In the genomic region with DNA sequence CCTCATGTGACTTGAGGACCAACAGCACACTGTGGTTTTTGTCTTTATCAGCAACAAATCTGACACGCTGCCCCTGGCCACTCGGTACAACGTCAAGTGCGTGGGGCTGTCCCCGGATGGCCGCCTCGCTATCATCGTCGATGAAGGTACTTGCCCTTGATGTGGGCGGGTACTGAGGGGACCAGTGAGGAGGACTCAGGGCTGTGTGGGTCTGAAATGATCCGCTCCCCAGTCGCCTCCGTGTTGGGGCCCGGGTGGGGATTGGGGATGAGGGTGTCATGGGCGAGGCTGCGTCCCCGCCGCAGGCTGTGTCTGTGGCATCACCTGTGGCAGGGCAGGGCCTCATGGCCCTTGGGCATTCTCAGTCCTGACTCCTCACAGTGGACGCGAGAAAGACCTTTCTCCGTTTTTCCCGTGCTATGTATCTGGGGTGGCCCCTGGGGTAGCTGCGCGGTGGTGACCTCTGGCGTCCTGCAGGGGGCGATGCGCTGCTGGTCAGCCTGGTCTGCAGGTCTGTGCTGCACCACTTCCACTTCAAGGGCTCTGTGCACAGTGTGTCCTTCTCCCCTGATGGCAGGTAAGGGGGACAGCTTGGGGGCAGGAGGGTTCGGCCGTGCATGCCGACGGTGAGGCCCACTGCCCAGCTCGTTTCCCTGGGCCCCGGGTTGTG, we compare ENCODE assay signal across 8 cellular contexts. TPM values are rescaled to one million over a fixed set of nuclear protein-coding genes. Genes with fewer than 3 reads are reported as not detected.
DNase-seq lines count a peak whose midpoint lies in the region; ATAC-seq, FAIRE-seq and TF ChIP-seq lines count a peak whose summit lies in the region.
"Not testable (repeated sequence)": the region's sequence is repeated elsewhere in the genome, so short reads cannot be mapped to it uniquely, and the experiment has no call there.

No MANE protein-coding gene starts in this region.

- peak; percentile 28 for DNase-seq in BE2C
- DNase-seq in HFFc6; MCF 10A (ENCODE audit: unreplicated experiment); HepG2 (ENCODE audit: low spot score); stimulated activated naive CD8-positive, alpha-beta T cell treated with anti-CD3 and anti-CD28 coated beads, Interleukin-15, amount 100 ng/mL, for 72 hours: not testable (repeated sequence)
- DNase-seq in activated CD4-positive, alpha-beta T cell treated with anti-CD3 and anti-CD28 coated beads, Interleukin-2, amount 10 ng/mL, durations not matched to agents 7 days and 5 days: peak; percentile 24
- DNase-seq in activated CD8-positive, alpha-beta memory T cell treated with anti-CD3 and anti-CD28 coated beads, Interleukin-2, amount 50 U/mL, for 4 hours: peak; percentile 19

- not testable (repeated sequence) for H3K27ac ChIP-seq in HepG2 (ENCODE audit: extremely low read length, insufficient read depth, low read length)

- TF ChIP-seq RAD21 in HepG2 (CRISPR knock-in tag; IDR thresholded peaks at IDR 0.05): not testable (repeated sequence)

- not testable (repeated sequence) for H3K4me1 ChIP-seq in BE2C; HepG2 (ENCODE audit: insufficient read depth, low read length)

- not testable (repeated sequence) for H3K27me3 Mint-ChIP-seq in HFFc6 (ENCODE audit: insufficient read depth); activated CD4-positive, alpha-beta T cell treated with anti-CD3 and anti-CD28 coated beads, Interleukin-2, amount 10 ng/mL, durations not matched to agents 7 days and 5 days; MCF 10A (ENCODE audit: insufficient read depth, unreplicated experiment); stimulated activated naive CD8-positive, alpha-beta T cell treated with anti-CD3 and anti-CD28 coated beads, Interleukin-15, amount 100 ng/mL, for 72 hours

- ATAC-seq in HepG2: peak; percentile 67
- peak; percentile 52 for ATAC-seq in stimulated activated naive CD8-positive, alpha-beta T cell treated with anti-CD3 and anti-CD28 coated beads, Interleukin-15, amount 100 ng/mL, for 72 hours

- FAIRE-seq in HepG2 (lab: Jason Lieb, UNC): not testable (repeated sequence)

- not testable (repeated sequence) for H3K4me2 ChIP-seq in HepG2 (ENCODE audit: low read depth, low read length)

- not testable (repeated sequence) for H3K9me3 ChIP-seq in BE2C; HepG2 (ENCODE audit: low read length)

- H3K9me3 Mint-ChIP-seq in HFFc6; activated CD4-positive, alpha-beta T cell treated with anti-CD3 and anti-CD28 coated beads, Interleukin-2, amount 10 ng/mL, durations not matched to agents 7 days and 5 days; MCF 10A (ENCODE audit: unreplicated experiment); stimulated activated naive CD8-positive, alpha-beta T cell treated with anti-CD3 and anti-CD28 coated beads, Interleukin-15, amount 100 ng/mL, for 72 hours: not testable (repeated sequence)

- intact Hi-C loops in MCF 10A (cut with micrococcal nuclease); HepG2 (cut with micrococcal nuclease; ENCODE audit: unreplicated experiment): not testable (repeated sequence)

- H3K27me3 ChIP-seq in BE2C; HepG2 (ENCODE audit: control insufficient read depth in 1 of 2, insufficient read depth in 2 of 2, low read length in 2 of 2): not testable (repeated sequence)

- not testable (repeated sequence) for H4K20me1 ChIP-seq in HepG2 (ENCODE audit: insufficient read depth, low read length)

- TF ChIP-seq POLR2A in HepG2 (IDR thresholded peaks at IDR 0.05; ENCODE audit: insufficient read depth in 1 of 2, low read depth in 2 of 2, low read length in 2 of 2): not testable (repeated sequence)

- H2AFZ ChIP-seq in HepG2 (ENCODE audit: low read length): not testable (repeated sequence)

- not testable (repeated sequence) for BruUV-seq in MCF 10A (replicated peaks; lab: Mats Ljungman, UMichigan); HepG2 (replicated peaks; lab: Mats Ljungman, UMichigan)

- H3K9ac ChIP-seq in HepG2 (ENCODE audit: insufficient read depth, low read depth, low read length): not testable (repeated sequence)

- H3K4me1 Mint-ChIP-seq in HFFc6 (ENCODE audit: low read depth); activated CD4-positive, alpha-beta T cell treated with anti-CD3 and anti-CD28 coated beads, Interleukin-2, amount 10 ng/mL, durations not matched to agents 7 days and 5 days; MCF 10A (ENCODE audit: insufficient read depth, unreplicated experiment); stimulated activated naive CD8-positive, alpha-beta T cell treated with anti-CD3 and anti-CD28 coated beads, Interleukin-15, amount 100 ng/mL, for 72 hours: not testable (repeated sequence)

- not testable (repeated sequence) for H3K4me3 Mint-ChIP-seq in HFFc6; activated CD4-positive, alpha-beta T cell treated with anti-CD3 and anti-CD28 coated beads, Interleukin-2, amount 10 ng/mL, durations not matched to agents 7 days and 5 days; MCF 10A (ENCODE audit: unreplicated experiment); stimulated activated naive CD8-positive, alpha-beta T cell treated with anti-CD3 and anti-CD28 coated beads, Interleukin-15, amount 100 ng/mL, for 72 hours

- in situ Hi-C loops in HepG2 (cut with HindIII; ENCODE audit: extremely low pct_ligation_motif_present, low pct_unique_long_range_greater_than_20kb): not testable (repeated sequence)

- CTCF ChIA-PET in activated CD4-positive, alpha-beta T cell treated with anti-CD3 and anti-CD28 coated beads, Interleukin-2, amount 10 ng/mL, durations not matched to agents 7 days and 5 days (lab: Charles Lee); MCF 10A (lab: Yijun Ruan, JAX); HepG2 (lab: Yijun Ruan, JAX; ENCODE audit: low intra/inter-chr PET ratio, low total read pairs): not testable (repeated sequence)

- H3K4me3 ChIP-seq in BE2C (ENCODE audit: low read depth, low read length); HepG2 (replicated peaks in 1 of 3; ENCODE audit: insufficient read depth in 1 of 3, low read depth in 2 of 3, low read length in 3 of 3): not testable (repeated sequence)

- whole genome bisulfite sequencing in HepG2 (ENCODE audit: low lambda C conversion rate): no CpG with 5 or more reads among the region's 33 CpGs

- not testable (repeated sequence) for TF ChIP-seq EP300 in HepG2 (IDR thresholded peaks at IDR 0.05; ENCODE audit: low read depth in 2 of 2, low read length in 2 of 2); HepG2 (CRISPR knock-in tag; IDR thresholded peaks at IDR 0.05; ENCODE audit: borderline replicate concordance)

- POLR2A ChIA-PET in activated CD4-positive, alpha-beta T cell treated with anti-CD3 and anti-CD28 coated beads, Interleukin-2, amount 10 ng/mL, durations not matched to agents 7 days and 5 days (lab: Charles Lee); MCF 10A (lab: Yijun Ruan, JAX); HepG2 (lab: Yijun Ruan, JAX): not testable (repeated sequence)

- not testable (repeated sequence) for H3K27ac Mint-ChIP-seq in HFFc6; activated CD4-positive, alpha-beta T cell treated with anti-CD3 and anti-CD28 coated beads, Interleukin-2, amount 10 ng/mL, durations not matched to agents 7 days and 5 days; MCF 10A (ENCODE audit: low read depth, unreplicated experiment); stimulated activated naive CD8-positive, alpha-beta T cell treated with anti-CD3 and anti-CD28 coated beads, Interleukin-15, amount 100 ng/mL, for 72 hours

- H3K36me3 Mint-ChIP-seq in HFFc6 (ENCODE audit: low read depth); activated CD4-positive, alpha-beta T cell treated with anti-CD3 and anti-CD28 coated beads, Interleukin-2, amount 10 ng/mL, durations not matched to agents 7 days and 5 days (ENCODE audit: low read depth); MCF 10A (ENCODE audit: insufficient read depth, unreplicated experiment): not testable (repeated sequence)

- H3K79me2 ChIP-seq in HepG2 (ENCODE audit: insufficient read depth, low read length): not testable (repeated sequence)

- not testable (repeated sequence) for H3K36me3 ChIP-seq in BE2C; HepG2 (replicated peaks in 1 of 2; ENCODE audit: control insufficient read depth in 1 of 2, insufficient read depth in 2 of 2, low read length in 2 of 2)

- TF ChIP-seq CTCF in BE2C (IDR thresholded peaks at IDR 0.05; ENCODE audit: low read depth, low read length): 0 out of 2 replicates have a peak, but pooled peaks have one; percentile 4
- TF ChIP-seq CTCF in GM12872 (IDR thresholded peaks at IDR 0.05; ENCODE audit: insufficient read depth, low read depth, low read length): peak; percentile 14; the same call in 1 of the 3 replicates
- TF ChIP-seq CTCF in HFFc6 (IDR thresholded peaks at IDR 0.05): 0 out of 2 replicates have a peak, but pooled peaks have one; percentile 7
- TF ChIP-seq CTCF in MCF 10A (IDR thresholded peaks at IDR 0.05; ENCODE audit: unreplicated experiment): peak; percentile 6
- not testable (repeated sequence) for TF ChIP-seq CTCF in HepG2 (CRISPR knock-in tag; IDR thresholded peaks at IDR 0.05)

RNA-seq across cellular contexts. Expression of a gene that starts 6.6 kb away (rescaled TPM):
- polyA plus RNA-seq in BE2C (2012; ENCODE audit: insufficient read depth, insufficient read length, low read depth): 33.2 TPM
- total RNA-seq in HFFc6 (2021; fragmentation: NEBNext Ultra II Directional; extraction: Animal tissue kit (Norgen Biotek cat#: 25700)): 10 to 100 TPM; 13.7 to 20.0 (median 16.6) TPM
- total RNA-seq in activated CD4-positive, alpha-beta T cell treated with anti-CD3 and anti-CD28 coated beads, Interleukin-2, amount 10 ng/mL, durations not matched to agents 7 days and 5 days: 10 to 100 TPM; 24.2 to 29.0 TPM
- total RNA-seq in MCF 10A (2022): 11.2 and 16.5 TPM in 2 replicates
- total RNA-seq in HepG2 (2016; rRNA removed; fragmentation: Illumina TruSeq; extraction: Trizol): 17.0 and 17.7 TPM in 2 replicates
- total RNA-seq in HepG2 (2016; cell fraction: cytosol; rRNA removed; fragmentation: Illumina TruSeq; extraction: Trizol; ENCODE audit: low read depth): 3.0 and 3.7 TPM in 2 replicates
- total RNA-seq in HepG2 (2016; cell fraction: insoluble cytoplasmic fraction; rRNA removed; fragmentation: Illumina TruSeq; extraction: Trizol): 19.8 TPM in 2 replicates
- 4.1 and 5.3 TPM in 2 replicates for total RNA-seq in HepG2 (2016; cell fraction: membrane; rRNA removed; fragmentation: Illumina TruSeq; extraction: Trizol)
- total RNA-seq in HepG2 (2016; cell fraction: nucleus; rRNA removed; fragmentation: Illumina TruSeq; extraction: Trizol): 10.7 and 12.9 TPM in 2 replicates
- 7.7 and 9.6 TPM in 2 replicates for polyA plus RNA-seq in HepG2 (2011; rRNA removed)
- 8.8 and 8.9 TPM in 2 replicates for polyA plus RNA-seq in HepG2 (2011; cell fraction: cytosol; rRNA removed)
- 16.7 and 17.7 TPM in 2 replicates for polyA plus RNA-seq in HepG2 (2011; cell fraction: nucleus; rRNA removed)
- polyA plus RNA-seq in HepG2 (2012): 7.5 and 10.4 TPM in 2 replicates
- polyA plus RNA-seq in HepG2 (2016; cell fraction: cytosol; fragmentation: Illumina TruSeq; extraction: Trizol; ENCODE audit: low read depth): 0.66 and 0.87 TPM in 2 replicates
- 9.5 and 12.0 TPM in 2 replicates for polyA plus RNA-seq in HepG2 (2016; cell fraction: insoluble cytoplasmic fraction; fragmentation: Illumina TruSeq; extraction: Trizol; ENCODE audit: low read depth)
- 0.99 and 1.2 TPM in 2 replicates for polyA plus RNA-seq in HepG2 (2016; cell fraction: membrane; fragmentation: Illumina TruSeq; extraction: Trizol; ENCODE audit: low read depth)
- polyA plus RNA-seq in HepG2 (2016; cell fraction: nucleus; fragmentation: Illumina TruSeq; extraction: Trizol; ENCODE audit: insufficient read depth, low read depth): 13.3 and 15.6 TPM in 2 replicates
- 18.7 and 28.7 TPM in 2 replicates for polyA minus RNA-seq in HepG2 (2011; rRNA and poly(A)+ RNA removed; ENCODE audit: low replicate concordance)
- polyA minus RNA-seq in HepG2 (2011; cell fraction: cytosol; rRNA and poly(A)+ RNA removed): 6.6 and 6.7 TPM in 2 replicates
- 12.1 and 13.9 TPM in 2 replicates for polyA minus RNA-seq in HepG2 (2011; cell fraction: nucleus; rRNA and poly(A)+ RNA removed)

RNA-seq across cellular contexts. Expression of a gene that starts 19.6 kb away (rescaled TPM):
- 74.7 TPM for polyA plus RNA-seq in BE2C (2012; ENCODE audit: insufficient read depth, insufficient read length, low read depth)
- 10 to 100 TPM; 13.1 to 17.5 (median 15.3) TPM for total RNA-seq in HFFc6 (2021; fragmentation: NEBNext Ultra II Directional; extraction: Animal tissue kit (Norgen Biotek cat#: 25700))
- 10 to 100 TPM; 41.7 to 50.2 TPM for total RNA-seq in activated CD4-positive, alpha-beta T cell treated with anti-CD3 and anti-CD28 coated beads, Interleukin-2, amount 10 ng/mL, durations not matched to agents 7 days and 5 days
- total RNA-seq in MCF 10A (2022) (29.7 and 34.4 TPM in 2 replicates), HepG2 (2016; rRNA removed; fragmentation: Illumina TruSeq; extraction: Trizol) (25.7 and 38.9 TPM in 2 replicates)
- 7.6 and 8.8 TPM in 2 replicates for total RNA-seq in HepG2 (2016; cell fraction: cytosol; rRNA removed; fragmentation: Illumina TruSeq; extraction: Trizol; ENCODE audit: low read depth)
- total RNA-seq in HepG2 (2016; cell fraction: insoluble cytoplasmic fraction; rRNA removed; fragmentation: Illumina TruSeq; extraction: Trizol): 30.3 and 32.1 TPM in 2 replicates
- 11.3 and 13.7 TPM in 2 replicates for total RNA-seq in HepG2 (2016; cell fraction: membrane; rRNA removed; fragmentation: Illumina TruSeq; extraction: Trizol)
- 17.4 and 20.1 TPM in 2 replicates for total RNA-seq in HepG2 (2016; cell fraction: nucleus; rRNA removed; fragmentation: Illumina TruSeq; extraction: Trizol)
- polyA plus RNA-seq in HepG2 (2011; rRNA removed): 24.2 and 31.8 TPM in 2 replicates
- polyA plus RNA-seq in HepG2 (2011; cell fraction: cytosol; rRNA removed): 28.0 and 35.4 TPM in 2 replicates
- 115 and 120 TPM in 2 replicates for polyA plus RNA-seq in HepG2 (2011; cell fraction: nucleus; rRNA removed)
- polyA plus RNA-seq in HepG2 (2012): 19.3 and 24.3 TPM in 2 replicates
- polyA plus RNA-seq in HepG2 (2016; cell fraction: cytosol; fragmentation: Illumina TruSeq; extraction: Trizol; ENCODE audit: low read depth): 8.7 TPM in 2 replicates
- 41.9 and 46.2 TPM in 2 replicates for polyA plus RNA-seq in HepG2 (2016; cell fraction: insoluble cytoplasmic fraction; fragmentation: Illumina TruSeq; extraction: Trizol; ENCODE audit: low read depth)
- 12.9 and 13.2 TPM in 2 replicates for polyA plus RNA-seq in HepG2 (2016; cell fraction: membrane; fragmentation: Illumina TruSeq; extraction: Trizol; ENCODE audit: low read depth)
- polyA plus RNA-seq in HepG2 (2016; cell fraction: nucleus; fragmentation: Illumina TruSeq; extraction: Trizol; ENCODE audit: insufficient read depth, low read depth): 48.1 and 49.2 TPM in 2 replicates
- polyA minus RNA-seq in HepG2 (2011; rRNA and poly(A)+ RNA removed; ENCODE audit: low replicate concordance): 19.6 and 28.8 TPM in 2 replicates
- 11.9 and 18.7 TPM in 2 replicates for polyA minus RNA-seq in HepG2 (2011; cell fraction: cytosol; rRNA and poly(A)+ RNA removed)
- 29.5 and 31.3 TPM in 2 replicates for polyA minus RNA-seq in HepG2 (2011; cell fraction: nucleus; rRNA and poly(A)+ RNA removed)
